ENCODE assay signal across 8 cellular contexts in the genomic region with DNA sequence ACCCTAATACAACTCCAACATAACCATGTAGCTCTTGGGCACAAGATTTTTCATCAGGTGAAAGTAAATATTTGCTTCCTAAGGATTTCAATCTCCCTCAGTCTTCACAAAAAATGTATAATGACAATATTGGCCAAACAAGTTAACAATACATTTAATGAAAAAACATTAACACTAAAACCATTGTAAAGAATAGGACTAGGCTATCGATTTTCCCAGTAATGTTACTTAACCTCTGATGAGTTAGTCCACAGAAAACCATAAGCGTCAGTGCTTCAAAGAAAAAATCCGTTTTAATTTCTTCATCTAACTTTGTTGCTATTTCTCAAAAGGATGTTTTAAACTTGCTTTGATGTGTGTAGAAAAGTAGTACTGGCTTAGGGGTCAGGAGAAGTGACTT. TPM values are rescaled to one million over a fixed set of nuclear protein-coding genes. Genes with fewer than 3 reads are reported as not detected.
DNase-seq lines count a peak whose midpoint lies in the region; ATAC-seq, FAIRE-seq and TF ChIP-seq lines count a peak whose summit lies in the region.

No MANE protein-coding gene starts in this region.

- no peak for FAIRE-seq in GM12891 (lab: Jason Lieb, UNC)

- ATAC-seq in HG02610 (IDR thresholded peaks at IDR 0.05; ENCODE audit: unreplicated experiment) (no peak), GM18511 (IDR thresholded peaks at IDR 0.05; ENCODE audit: unreplicated experiment) (no peak), HG02885 (IDR thresholded peaks at IDR 0.05; ENCODE audit: poor library complexity, unreplicated experiment) (no peak)

- H3K4me1 ChIP-seq in Peyer's patch (peaks cover 0 to 34% (median 5%) of the 10 kb centered on the region in 4 donors), esophagus muscularis mucosa (peaks cover 0 to 20% (median 10%) of the 10 kb centered on the region in 4 donors)

- 76% methylated on average over 3 of the region's 3 CpGs for WGBS in esophagus muscularis mucosa

- TF ChIP-seq POLR2A in Peyer's patch (IDR thresholded peaks at IDR 0.05) (no peak), esophagus muscularis mucosa (IDR thresholded peaks at IDR 0.05; ENCODE audit: low read depth) (no peak), GM12891 (IDR thresholded peaks at IDR 0.05; ENCODE audit: low read depth, low read length) (no peak)

- no peak for DNase-seq in GM12864 (ENCODE audit: low read depth)
- no peak for DNase-seq in Peyer's patch
- DNase-seq in esophagus muscularis mucosa (ENCODE audit: extremely low spot score): no peak
- DNase-seq in pons (ENCODE audit: low spot score): peak; percentile 8
- no peak for DNase-seq in GM12891 (ENCODE audit: insufficient read length, low spot score)

- no peaks in the 10 kb centered on the region for H3K9me3 ChIP-seq in Peyer's patch
- H3K9me3 ChIP-seq in esophagus muscularis mucosa: no peaks in the 10 kb centered on the region

- H3K4me3 ChIP-seq in GM12864 (ENCODE audit: low read depth, low read length) (peak overlapping the region; percentile 99; the same call in 1 of the 2 replicates), Peyer's patch (peak overlapping the region in 2 of 4 donors; percentile 75 to 89), esophagus muscularis mucosa (peak overlapping the region in 3 of 4 donors; percentile 75 to 98 (median 78))

- intact Hi-C loops in esophagus muscularis mucosa (cut with DNase I): loop anchor here (5.0 to 10.0 kb wide), 3 partner anchors 85 to 468 kb away; a partner anchor contains a TSS

- no peak for TF ChIP-seq CTCF in GM12864 (IDR thresholded peaks at IDR 0.05; ENCODE audit: low read depth, low read length, missing control alignments)
- TF ChIP-seq CTCF in Peyer's patch (IDR thresholded peaks at IDR 0.05): no peak
- no peak for TF ChIP-seq CTCF in esophagus muscularis mucosa (IDR thresholded peaks at IDR 0.05)

- H3K36me3 ChIP-seq in Peyer's patch (peaks cover 0 to 6% (median 0%) of the 10 kb centered on the region in 3 donors), esophagus muscularis mucosa (peaks cover 0 to 15% (median 0%) of the 10 kb centered on the region in 4 donors)

- peak overlapping the region in 3 of 4 donors; percentile 84 to 97 (median 96) for H3K27ac ChIP-seq in Peyer's patch
- peak overlapping the region; percentile 91 to 96 (median 94) for H3K27ac ChIP-seq in esophagus muscularis mucosa (replicated peaks in 1 of 4)

- TF ChIP-seq EP300 in esophagus muscularis mucosa (IDR thresholded peaks at IDR 0.05): no peak

- H3K27me3 ChIP-seq in Peyer's patch: no peaks in the 10 kb centered on the region
- H3K27me3 ChIP-seq in esophagus muscularis mucosa: no peaks in the 10 kb centered on the region

TF ChIP-seq in GM12891, 5 proteins besides CTCF, POLR2A, EP300 and RAD21:
- TF ChIP-seq PAX5 (IDR thresholded peaks at IDR 0.05; ENCODE audit: insufficient read depth, low read length, severe bottlenecking): no peak
TF ChIP-seq in GM12891: peak in this region for 0.

RNA-seq across cellular contexts. Expression of a gene that starts 1.2 kb away (rescaled TPM):
- total RNA-seq in Peyer's patch (100 to 1,000 TPM in 1 of 4 donors, 10 to 100 TPM in 2, 1 to 10 TPM in 1; 7.4 to 140 (median 19.0) TPM), esophagus muscularis mucosa (10 to 100 TPM; 10.8 to 18.4 (median 15.9) TPM)
- polyA plus RNA-seq in GM12891 (2012; ENCODE audit: low read depth, missing spikeins): 3.3 TPM
